11 cellular contexts compared by ENCODE assay signal in the genomic region with DNA sequence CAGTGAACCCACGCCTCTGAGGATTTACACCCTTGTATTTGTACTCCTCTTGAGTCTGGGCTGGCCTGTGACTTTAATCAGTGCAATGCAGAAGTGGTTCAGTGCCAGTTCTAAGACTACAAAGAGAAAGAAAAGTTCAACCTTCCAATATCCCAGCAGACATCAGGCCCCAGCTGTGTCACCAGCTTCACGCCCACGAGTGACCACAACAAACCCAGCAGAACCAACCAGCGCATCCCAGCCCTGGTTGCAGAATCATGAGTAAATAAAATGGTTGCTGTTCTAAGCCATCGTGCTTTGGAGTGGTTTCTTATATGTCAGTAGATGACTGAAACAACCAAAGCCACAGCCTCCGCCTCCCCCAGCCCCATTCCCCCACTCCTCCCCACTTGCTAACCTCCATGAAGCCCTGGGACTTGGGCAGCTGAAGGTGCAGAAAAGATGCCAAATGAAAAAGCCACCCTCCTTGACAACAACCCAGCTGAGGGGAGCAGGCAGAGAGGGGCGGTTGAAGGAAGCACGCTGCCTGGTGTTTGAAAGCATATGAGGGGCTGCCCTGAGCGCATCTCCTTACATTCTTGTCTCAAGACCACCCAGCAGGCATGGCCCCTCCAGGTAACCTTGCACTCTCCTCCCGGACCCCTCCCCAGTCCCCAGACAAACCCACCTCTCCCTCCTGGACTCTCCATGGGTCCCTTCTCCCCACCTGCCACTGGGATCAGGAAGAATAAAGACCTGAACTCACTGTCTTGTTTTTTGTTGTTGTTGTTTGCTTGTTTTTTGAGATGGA. TPM values are rescaled to one million over a fixed set of nuclear protein-coding genes. Genes with fewer than 3 reads are reported as not detected.
DNase-seq lines count a peak whose midpoint lies in the region; ATAC-seq and TF ChIP-seq lines count a peak whose summit lies in the region.
"Had no signal": no experiment of that assay in that cellular context is flagged by ENCODE, and none has a peak within 500 bp of the region (broad histone marks: within the 10 kb centered on the region; RNA-seq: fewer than 3 reads in every experiment).

No MANE protein-coding gene starts in this region.

- H3K27me3 ChIP-seq in naive thymus-derived CD4-positive, alpha-beta T cell (ENCODE audit: control insufficient read depth in 2 of 2, insufficient read depth in 2 of 2, low read length in 2 of 2) = no peaks in the 10 kb centered on the region
- no peaks in the 10 kb centered on the region for H3K27me3 ChIP-seq in H9 (ENCODE audit: insufficient read depth, low read length)
- H3K27me3 ChIP-seq: thyroid gland had no signal

- no CpG with 5 or more reads among the region's 10 CpGs for WGBS in H9 (ENCODE audit: extremely low coverage, insufficient read length, low lambda C conversion rate)

- H3K27me3 Mint-ChIP-seq in activated T-helper 2 cell treated with anti-CD3 and anti-CD28 coated beads, Interferon-gamma antibody, Interleukin-2, Interleukin-4, amounts not matched to agents 10 μg/mL and 5 μg/mL and 100 μg/mL, durations not matched to agents 14 hours and 24 hours and 36 hours (ENCODE audit: low read depth) = peaks cover 5% of the 10 kb centered on the region
- H3K27me3 Mint-ChIP-seq in naive thymus-derived CD4-positive, alpha-beta T cell = peaks cover 14 to 38% (median 21%) of the 10 kb centered on the region in 5 donors
- H3K27me3 Mint-ChIP-seq in stimulated activated naive CD8-positive, alpha-beta T cell treated with anti-CD3 and anti-CD28 coated beads, Interleukin-15, Interleukin-2, amounts not matched to agents 100 ng/mL and 50 ng/mL, for 24 hours = peaks cover 53% of the 10 kb centered on the region
- H3K27me3 Mint-ChIP-seq in H9 (ENCODE audit: low read depth) = peaks cover 3% of the 10 kb centered on the region
- H3K27me3 Mint-ChIP-seq in endothelial cell (ENCODE audit: unreplicated experiment) = peaks cover 6% of the 10 kb centered on the region

- no peak overlapping the region for H3K27ac ChIP-seq in naive thymus-derived CD4-positive, alpha-beta T cell (ENCODE audit: low read depth, low read length)
- no peak overlapping the region for H3K27ac ChIP-seq in H9 (ENCODE audit: insufficient read length, low read depth, low read length)

- H3K79me1 ChIP-seq in H9 (ENCODE audit: insufficient read depth, low read depth, low read length, poor library complexity, severe bottlenecking) = no peaks in the 10 kb centered on the region

- H2BK120ac ChIP-seq in H9 (ENCODE audit: low read depth, low read length, poor library complexity, severe bottlenecking) = no peak overlapping the region

- H3K36me3 Mint-ChIP-seq in activated T-helper 2 cell treated with anti-CD3 and anti-CD28 coated beads, Interferon-gamma antibody, Interleukin-2, Interleukin-4, amounts not matched to agents 10 μg/mL and 5 μg/mL and 100 μg/mL, durations not matched to agents 14 hours and 24 hours and 36 hours (ENCODE audit: low read depth) = no peaks in the 10 kb centered on the region
- H3K36me3 Mint-ChIP-seq in naive thymus-derived CD4-positive, alpha-beta T cell = no peaks in the 10 kb centered on the region
- no peaks in the 10 kb centered on the region for H3K36me3 Mint-ChIP-seq in stimulated activated naive CD8-positive, alpha-beta T cell treated with anti-CD3 and anti-CD28 coated beads, Interleukin-15, Interleukin-2, amounts not matched to agents 100 ng/mL and 50 ng/mL, for 24 hours (ENCODE audit: low read depth)
- H3K36me3 Mint-ChIP-seq in H9 (ENCODE audit: insufficient read depth in 1 of 3, low read depth in 3 of 3) = peaks cover 0 to 3% (median 0%) of the 10 kb centered on the region in 3 experiments; a peak in 2 of 7 replicates
- H3K36me3 Mint-ChIP-seq in endothelial cell (ENCODE audit: low read depth, unreplicated experiment) = no peaks in the 10 kb centered on the region

- H3K56ac ChIP-seq in H9 (ENCODE audit: insufficient read length, low read depth, low read length) = no peak overlapping the region

- H3K4me3 Mint-ChIP-seq in activated T-helper 2 cell treated with anti-CD3 and anti-CD28 coated beads, Interferon-gamma antibody, Interleukin-2, Interleukin-4, amounts not matched to agents 10 μg/mL and 5 μg/mL and 100 μg/mL, durations not matched to agents 14 hours and 24 hours and 36 hours (ENCODE audit: low read depth) = no peak overlapping the region
- peak overlapping the region in 5 of 10 donors; percentile 8 to 67 (median 58) for H3K4me3 Mint-ChIP-seq in naive thymus-derived CD4-positive, alpha-beta T cell
- H3K4me3 Mint-ChIP-seq in stimulated activated naive CD8-positive, alpha-beta T cell treated with anti-CD3 and anti-CD28 coated beads, Interleukin-15, Interleukin-2, amounts not matched to agents 100 ng/mL and 50 ng/mL, for 24 hours = peak overlapping the region; percentile 27
- H3K4me3 Mint-ChIP-seq in H9 (peak overlapping the region in 1 of 2 experiments; percentile 31; a peak in 1 of 5 replicates), endothelial cell (ENCODE audit: unreplicated experiment) (no peak overlapping the region)

- no peak overlapping the region for H4K8ac ChIP-seq in H9 (replicated peaks; ENCODE audit: insufficient read length, low read depth, low read length)

- H3K9me3 ChIP-seq in naive thymus-derived CD4-positive, alpha-beta T cell (ENCODE audit: control insufficient read depth in 2 of 3, low read length in 3 of 3) = no peaks in the 10 kb centered on the region
- no peaks in the 10 kb centered on the region for H3K9me3 ChIP-seq in H9 (ENCODE audit: control insufficient read depth, low read depth, low read length)
- H3K9me3 ChIP-seq: thyroid gland had no signal

- no peak overlapping the region for H4K91ac ChIP-seq in H9 (ENCODE audit: insufficient read length, low read depth, low read length)

- H2BK5ac ChIP-seq in H9 (ENCODE audit: insufficient read length, low read length) = no peak overlapping the region

- H3K9ac ChIP-seq in H9 (ENCODE audit: extremely low read depth, insufficient read length, low read length) = no peak overlapping the region

- H3K79me2 ChIP-seq in H9 (ENCODE audit: insufficient read depth, low read length) = no peaks in the 10 kb centered on the region

- no peaks in the 10 kb centered on the region for H3K36me3 ChIP-seq in naive thymus-derived CD4-positive, alpha-beta T cell (ENCODE audit: control insufficient read depth in 2 of 3, insufficient read depth in 3 of 3, low read length in 3 of 3)
- H3K36me3 ChIP-seq: thyroid gland had no signal

- no peaks in the 10 kb centered on the region for H3K9me3 Mint-ChIP-seq in activated T-helper 2 cell treated with anti-CD3 and anti-CD28 coated beads, Interferon-gamma antibody, Interleukin-2, Interleukin-4, amounts not matched to agents 10 μg/mL and 5 μg/mL and 100 μg/mL, durations not matched to agents 14 hours and 24 hours and 36 hours
- H3K9me3 Mint-ChIP-seq in naive thymus-derived CD4-positive, alpha-beta T cell = no peaks in the 10 kb centered on the region
- H3K9me3 Mint-ChIP-seq in stimulated activated naive CD8-positive, alpha-beta T cell treated with anti-CD3 and anti-CD28 coated beads, Interleukin-15, Interleukin-2, amounts not matched to agents 100 ng/mL and 50 ng/mL, for 24 hours = no peaks in the 10 kb centered on the region
- H3K9me3 Mint-ChIP-seq in H9 (no peaks in the 10 kb centered on the region), endothelial cell (ENCODE audit: unreplicated experiment) (no peaks in the 10 kb centered on the region)

- peak overlapping the region; percentile 62 for H3K27ac Mint-ChIP-seq in activated T-helper 2 cell treated with anti-CD3 and anti-CD28 coated beads, Interferon-gamma antibody, Interleukin-2, Interleukin-4, amounts not matched to agents 10 μg/mL and 5 μg/mL and 100 μg/mL, durations not matched to agents 14 hours and 24 hours and 36 hours
- H3K27ac Mint-ChIP-seq in naive thymus-derived CD4-positive, alpha-beta T cell = peak overlapping the region in 8 of 9 donors; percentile 7 to 64 (median 47)
- H3K27ac Mint-ChIP-seq in stimulated activated naive CD8-positive, alpha-beta T cell treated with anti-CD3 and anti-CD28 coated beads, Interleukin-15, Interleukin-2, amounts not matched to agents 100 ng/mL and 50 ng/mL, for 24 hours = peak overlapping the region; percentile 10
- H3K27ac Mint-ChIP-seq in H9 (0 out of 7 replicates have a peak overlapping the region, but pooled peaks of 1 of the 3 experiments have one; percentile 54), endothelial cell (ENCODE audit: unreplicated experiment) (no peak overlapping the region)

- H3T11ph ChIP-seq in H9 (ENCODE audit: low read length) = no peak overlapping the region

- no peak overlapping the region for H3K4ac ChIP-seq in H9 (ENCODE audit: low read depth, low read length)

- no peak overlapping the region for H3K4me2 ChIP-seq in H9 (ENCODE audit: insufficient read depth, insufficient read length, low read length)

- TF ChIP-seq CTCF in H9 (conservative IDR thresholded peaks at IDR 0.05) (no peak), endothelial cell (IDR thresholded peaks at IDR 0.05; ENCODE audit: unreplicated experiment) (no peak)

- no peak overlapping the region for H3K14ac ChIP-seq in H9 (ENCODE audit: insufficient read depth, low read length)

- no peak overlapping the region for H3K23ac ChIP-seq in H9 (ENCODE audit: insufficient read length, low read depth, low read length)

- peaks cover 33% of the 10 kb centered on the region for H3K4me1 Mint-ChIP-seq in activated T-helper 2 cell treated with anti-CD3 and anti-CD28 coated beads, Interferon-gamma antibody, Interleukin-2, Interleukin-4, amounts not matched to agents 10 μg/mL and 5 μg/mL and 100 μg/mL, durations not matched to agents 14 hours and 24 hours and 36 hours (ENCODE audit: low read depth)
- peaks cover 0 to 43% (median 29%) of the 10 kb centered on the region in 7 donors for H3K4me1 Mint-ChIP-seq in naive thymus-derived CD4-positive, alpha-beta T cell
- H3K4me1 Mint-ChIP-seq in stimulated activated naive CD8-positive, alpha-beta T cell treated with anti-CD3 and anti-CD28 coated beads, Interleukin-15, Interleukin-2, amounts not matched to agents 100 ng/mL and 50 ng/mL, for 24 hours (ENCODE audit: low read depth) = peaks cover 30% of the 10 kb centered on the region
- H3K4me1 Mint-ChIP-seq in H9 (peaks cover 42 to 63% of the 10 kb centered on the region in 2 experiments), endothelial cell (ENCODE audit: unreplicated experiment) (peaks cover 17% of the 10 kb centered on the region)

- H3K23me2 ChIP-seq in H9 (ENCODE audit: insufficient read length, low read depth, low read length, poor library complexity, severe bottlenecking) = no peaks in the 10 kb centered on the region

- H2BK12ac ChIP-seq in H9 (ENCODE audit: insufficient read length, low read depth, low read length) = no peak overlapping the region

- H2AK5ac ChIP-seq in H9 (ENCODE audit: insufficient read length, low read length) = no peak overlapping the region

- no peak overlapping the region for H2BK20ac ChIP-seq in H9 (ENCODE audit: low read depth, low read length, poor library complexity, severe bottlenecking)

- POLR2A ChIA-PET in naive thymus-derived CD4-positive, alpha-beta T cell (lab: Charles Lee) = no interaction called here

- peak; percentile 82 for DNase-seq in activated effector memory CD4-positive, alpha-beta T cell treated with anti-CD3 and anti-CD28 coated beads, Interleukin-2, amount 50 U/mL, for 16 hours
- no peak for DNase-seq in activated effector memory CD4-positive, alpha-beta T cell treated with Interleukin-2 at 50 U/mL for 16 hours
- peak; percentile 44 for DNase-seq in activated T-helper 2 cell treated with anti-CD3 and anti-CD28 coated beads, Interferon-gamma antibody, Interleukin-2, Interleukin-4, amounts not matched to agents 10 μg/mL and 5 μg/mL and 100 μg/mL, durations not matched to agents 14 hours and 24 hours and 36 hours (ENCODE audit: low spot score)
- peak in 8 of 9 donors; percentile 34 to 81 (median 50) for DNase-seq in naive thymus-derived CD4-positive, alpha-beta T cell
- DNase-seq in H9 (no peak), endothelial cell (ENCODE audit: low spot score) (no peak), NCI-H2081 treated with DMSO at 0.1 percent for 48 hours (lab: John Stamatoyannopoulos, UW) (no peak)
- DNase-seq: cerebellar nuclear complex, NCI-H526, thyroid gland had no signal

- no peak overlapping the region for H2AFZ ChIP-seq in H9 (ENCODE audit: low read length)

- no peaks in the 10 kb centered on the region for H4K20me1 ChIP-seq in H9 (ENCODE audit: control insufficient read depth, insufficient read depth, insufficient read length)

- H2BK15ac ChIP-seq in H9 (ENCODE audit: low read depth, low read length) = no peak overlapping the region

- CTCF ChIA-PET in naive thymus-derived CD4-positive, alpha-beta T cell (lab: Charles Lee) = no interaction called here

- intact Hi-C loops in activated T-helper 2 cell treated with anti-CD3 and anti-CD28 coated beads, Interferon-gamma antibody, Interleukin-2, Interleukin-4, amounts not matched to agents 10 μg/mL and 5 μg/mL and 100 μg/mL, durations not matched to agents 14 hours and 24 hours and 36 hours (cut with micrococcal nuclease) = loop anchor here (1.0 to 10.0 kb wide), 4 partner anchors 22 to 429 kb away; a partner anchor contains a TSS
- intact Hi-C loops in naive thymus-derived CD4-positive, alpha-beta T cell (cut with micrococcal nuclease) = loop anchor here in 1 of 2 donors (2.0 kb wide), 2 partner anchors 57 to 243 kb away; a partner anchor contains a TSS

- peaks cover 0 to 16% of the 10 kb centered on the region in 2 donors for H3K4me1 ChIP-seq in naive thymus-derived CD4-positive, alpha-beta T cell (ENCODE audit: control insufficient read depth in 2 of 2, insufficient read depth in 2 of 2, low read length in 2 of 2)
- no peaks in the 10 kb centered on the region; the same call in 1 of the 2 replicates for H3K4me1 ChIP-seq in H9 (ENCODE audit: insufficient read depth, low read length)

- ATAC-seq in naive thymus-derived CD4-positive, alpha-beta T cell = peak; percentile 49

- no peak overlapping the region for H3K18ac ChIP-seq in H9 (ENCODE audit: insufficient read length, low read depth, low read length)

- no peak overlapping the region for H4K5ac ChIP-seq in H9 (ENCODE audit: insufficient read length, low read depth, low read length)

- no peak overlapping the region for H3K4me3 ChIP-seq in naive thymus-derived CD4-positive, alpha-beta T cell (ENCODE audit: low read length)
- H3K4me3 ChIP-seq: thyroid gland had no signal

RNA-seq across cellular contexts. Expression of a gene that starts 20.9 kb away (rescaled TPM):
- 13.7 and 15.3 TPM in 2 replicates for total RNA-seq in activated T-helper 2 cell treated with anti-CD3 and anti-CD28 coated beads, Interferon-gamma antibody, Interleukin-2, Interleukin-4, amounts not matched to agents 10 μg/mL and 5 μg/mL and 100 μg/mL, durations not matched to agents 14 hours and 24 hours and 36 hours
- total RNA-seq in naive thymus-derived CD4-positive, alpha-beta T cell = 1 to 10 TPM in 1 of 5 experiments, under 1 TPM in 1, not detected in 3; 0.13 to 1.5 TPM
- polyA plus RNA-seq in naive thymus-derived CD4-positive, alpha-beta T cell = not detected
- total RNA-seq in H9 (2021) (25.4 and 27.4 TPM in 2 replicates), endothelial cell (ENCODE audit: unreplicated experiment) (29.9 TPM)

RNA-seq across cellular contexts. Expression of a gene that starts 56.7 kb away (rescaled TPM):
- total RNA-seq in activated T-helper 2 cell treated with anti-CD3 and anti-CD28 coated beads, Interferon-gamma antibody, Interleukin-2, Interleukin-4, amounts not matched to agents 10 μg/mL and 5 μg/mL and 100 μg/mL, durations not matched to agents 14 hours and 24 hours and 36 hours = 15.4 and 15.6 TPM in 2 replicates
- total RNA-seq in naive thymus-derived CD4-positive, alpha-beta T cell = 10 to 100 TPM in 2 of 5 experiments, 1 to 10 TPM in 3; 4.7 to 15.2 (median 9.0) TPM
- 1 to 10 TPM; 6.0 to 9.7 TPM for polyA plus RNA-seq in naive thymus-derived CD4-positive, alpha-beta T cell
- 14.7 and 17.2 TPM in 2 replicates for total RNA-seq in H9 (2021)
- 17.3 TPM for total RNA-seq in endothelial cell (ENCODE audit: unreplicated experiment)

Comparison
In these comparisons a context has a peak if more than half of its experiments do, and no peak if none do; other contexts are left out.
1. DNase-seq: peak in activated effector memory CD4-positive, alpha-beta T cell treated with anti-CD3 and anti-CD28 coated beads, Interleukin-2, amount 50 U/mL, for 16 hours (single experiment), activated T-helper 2 cell treated with anti-CD3 and anti-CD28 coated beads, Interferon-gamma antibody, Interleukin-2, Interleukin-4, amounts not matched to agents 10 μg/mL and 5 μg/mL and 100 μg/mL, durations not matched to agents 14 hours and 24 hours and 36 hours (single experiment) and naive thymus-derived CD4-positive, alpha-beta T cell (8 of 9); none in activated effector memory CD4-positive, alpha-beta T cell treated with Interleukin-2 at 50 U/mL for 16 hours (single experiment), H9 (single experiment), endothelial cell (single experiment) and NCI-H2081 treated with DMSO at 0.1 percent for 48 hours (single experiment).